ENCODE assay signal across 8 cellular contexts in genomic region chr2:172096661-172097547, GRCh38. TPM values are rescaled to one million over a fixed set of nuclear protein-coding genes. Genes with fewer than 3 reads are reported as not detected.
A peak's percentile ranks its signal among the peaks of the same experiment; 100 is the strongest.
DNase-seq lines count a peak whose midpoint lies in the region; ATAC-seq and TF ChIP-seq lines count a peak whose summit lies in the region.

No MANE protein-coding gene starts in this region.

- no peak overlapping the region for H3K27ac ChIP-seq in spleen

- H3K4me3 ChIP-seq in spleen = peak overlapping the region in 7 of 8 donors; percentile 9 to 68 (median 19)

- H3K9me3 Mint-ChIP-seq in activated CD8-positive, alpha-beta T cell treated with anti-CD3 and anti-CD28 coated beads for 36 hours = no peaks in the 10 kb centered on the region
- peaks cover 17% of the 10 kb centered on the region for H3K9me3 Mint-ChIP-seq in glutamatergic neuron (ENCODE audit: unreplicated experiment)

- peaks cover 49 to 89% (median 75%) of the 10 kb centered on the region in 6 donors for H3K4me1 ChIP-seq in spleen

- ATAC-seq in activated CD8-positive, alpha-beta T cell treated with anti-CD3 and anti-CD28 coated beads for 36 hours = no peak

- peaks cover 71 to 100% (median 100%) of the 10 kb centered on the region in 7 donors for H3K27me3 ChIP-seq in spleen (replicated peaks in 1 of 7)

- no peak overlapping the region for H3K27ac Mint-ChIP-seq in activated CD8-positive, alpha-beta T cell treated with anti-CD3 and anti-CD28 coated beads for 36 hours
- no peak overlapping the region for H3K27ac Mint-ChIP-seq in glutamatergic neuron (ENCODE audit: unreplicated experiment)

- POLR2A ChIA-PET in activated CD8-positive, alpha-beta T cell treated with anti-CD3 and anti-CD28 coated beads for 36 hours (lab: Charles Lee) = interaction anchor here (1.8 kb wide), 1 partner anchor 15 kb away, joined by 6 read pairs; no protein-coding TSS in a partner anchor

- WGBS in spleen, 5 donors = 2 to 7% (median 4%) methylated on average over 44 to 53 of the region's 53 CpGs

- no peaks in the 10 kb centered on the region for H3K36me3 Mint-ChIP-seq in activated CD8-positive, alpha-beta T cell treated with anti-CD3 and anti-CD28 coated beads for 36 hours (ENCODE audit: low read depth)
- no peaks in the 10 kb centered on the region for H3K36me3 Mint-ChIP-seq in glutamatergic neuron (ENCODE audit: unreplicated experiment)

- no peak for TF ChIP-seq POLR2A in spleen (IDR thresholded peaks at IDR 0.05)

- no peaks in the 10 kb centered on the region for H3K36me3 ChIP-seq in spleen

- intact Hi-C loops in activated CD8-positive, alpha-beta T cell treated with anti-CD3 and anti-CD28 coated beads for 36 hours (cut with micrococcal nuclease) = no loop called here
- intact Hi-C loops in spleen (cut with DNase I; ENCODE audit: low total_unique reads) = no loop called here

- peaks cover 0 to 10% (median 0%) of the 10 kb centered on the region in 8 donors for H3K9me3 ChIP-seq in spleen

- no peak for TF ChIP-seq CTCF in activated CD8-positive, alpha-beta T cell treated with anti-CD3 and anti-CD28 coated beads for 36 hours (IDR thresholded peaks at IDR 0.05)
- TF ChIP-seq CTCF in glutamatergic neuron (IDR thresholded peaks at IDR 0.05; ENCODE audit: partially characterized antibody, unreplicated experiment) (no peak), spleen (IDR thresholded peaks at IDR 0.05 in 8 of 11, conservative IDR thresholded peaks at IDR 0.05 in 3 of 11) (no peak)

- H3K4me1 Mint-ChIP-seq in activated CD8-positive, alpha-beta T cell treated with anti-CD3 and anti-CD28 coated beads for 36 hours (ENCODE audit: low read depth) = peaks cover 49% of the 10 kb centered on the region
- peaks cover 11% of the 10 kb centered on the region for H3K4me1 Mint-ChIP-seq in glutamatergic neuron (ENCODE audit: low read depth, unreplicated experiment)

- CTCF ChIA-PET in activated CD8-positive, alpha-beta T cell treated with anti-CD3 and anti-CD28 coated beads for 36 hours (lab: Charles Lee) = interaction anchor here (0.6 to 2.6 kb wide), 8 partner anchors 8 to 365 kb away, joined by 3 to 9 read pairs (median 6); no protein-coding TSS in a partner anchor

- peaks cover 72% of the 10 kb centered on the region for H3K27me3 Mint-ChIP-seq in activated CD8-positive, alpha-beta T cell treated with anti-CD3 and anti-CD28 coated beads for 36 hours
- peaks cover 38% of the 10 kb centered on the region for H3K27me3 Mint-ChIP-seq in glutamatergic neuron (ENCODE audit: unreplicated experiment)

- DNase-seq in DMS153 treated with DMSO at 0.1 percent for 48 hours (lab: John Stamatoyannopoulos, UW; ENCODE audit: unreplicated experiment) (peak; percentile 41), HuH-7 (ENCODE audit: low spot score) (peak; percentile 74), glutamatergic neuron (peak; percentile 29), spleen (no peak), GM19238 (ENCODE audit: insufficient read length, low spot score) (no peak), cerebellum (ENCODE audit: low spot score) (no peak), NK-92 (lab: John Stamatoyannopoulos, UW; ENCODE audit: unreplicated experiment) (no peak)
- DNase-seq in activated CD8-positive, alpha-beta T cell treated with anti-CD3 and anti-CD28 coated beads for 36 hours = peak; percentile 33

- H3K4me3 Mint-ChIP-seq in activated CD8-positive, alpha-beta T cell treated with anti-CD3 and anti-CD28 coated beads for 36 hours = peak overlapping the region; percentile 47
- peak overlapping the region; percentile 79 for H3K4me3 Mint-ChIP-seq in glutamatergic neuron (ENCODE audit: unreplicated experiment)

RNA-seq across cellular contexts. Expression of gene DLX2, which starts 5.8 kb away (rescaled TPM):
- total RNA-seq in activated CD8-positive, alpha-beta T cell treated with anti-CD3 and anti-CD28 coated beads for 36 hours = not detected
- 1.4 TPM for total RNA-seq in glutamatergic neuron (ENCODE audit: unreplicated experiment)
- not detected for total RNA-seq in spleen
- under 1 TPM in 1 of 3 donors, not detected in 2; 0.06 TPM for polyA plus RNA-seq in spleen
- not detected for total RNA-seq in cerebellum

RNA-seq across cellular contexts. Expression of gene DLX1, which starts 11.6 kb away (rescaled TPM):
- total RNA-seq in activated CD8-positive, alpha-beta T cell treated with anti-CD3 and anti-CD28 coated beads for 36 hours = not detected
- total RNA-seq in glutamatergic neuron (ENCODE audit: unreplicated experiment) (0.61 TPM), spleen (not detected), cerebellum (not detected)
- polyA plus RNA-seq in spleen = under 1 TPM in 1 of 3 donors, not detected in 2; 0.16 TPM

Comparison
In these comparisons a context has a peak if more than half of its experiments do, and no peak if none do; other contexts are left out.
1. DNase-seq: peak in DMS153 treated with DMSO at 0.1 percent for 48 hours (single experiment), HuH-7 (single experiment), activated CD8-positive, alpha-beta T cell treated with anti-CD3 and anti-CD28 coated beads for 36 hours (single experiment) and glutamatergic neuron (single experiment); none in spleen (single experiment), GM19238 (single experiment), cerebellum (single experiment) and NK-92 (single experiment).